20 cellular contexts compared by ENCODE assay signal in genomic region chr1:183497218-183497617, GRCh38. TPM values are rescaled to one million over a fixed set of nuclear protein-coding genes. Genes with fewer than 3 reads are reported as not detected.
A peak's percentile ranks its signal among the peaks of the same experiment; 100 is the strongest.
DNase-seq lines count a peak whose midpoint lies in the region; ATAC-seq, FAIRE-seq and TF ChIP-seq lines count a peak whose summit lies in the region.
"Had no signal": no experiment of that assay in that cellular context is flagged by ENCODE, and none has a peak within 500 bp of the region (broad histone marks: within the 10 kb centered on the region; RNA-seq: fewer than 3 reads in every experiment).

No MANE protein-coding gene starts in this region.

- no peak for ATAC-seq in activated naive CD4-positive, alpha-beta T cell treated with anti-CD3 and anti-CD28 coated beads, Interleukin-2, amount 50 U/mL, for 72 hours
- ATAC-seq in effector memory CD8-positive, alpha-beta T cell (replicated peaks) = no peak
- ATAC-seq in HG02938 (IDR thresholded peaks at IDR 0.05; ENCODE audit: unreplicated experiment) = no peak
- ATAC-seq: GM23338, HCT116 had no signal

- WGBS in trophoblast cell (ENCODE audit: extremely low coverage, insufficient coverage, insufficient read length) = no CpG with 5 or more reads among the region's 2 CpGs

- no peak overlapping the region for H2AK5ac ChIP-seq in trophoblast cell (ENCODE audit: low read length)

- intact Hi-C loops in activated T-helper 2 cell treated with anti-CD3 and anti-CD28 coated beads, Interferon-gamma antibody, Interleukin-2, Interleukin-4, amounts not matched to agents 10 μg/mL and 5 μg/mL and 100 μg/mL, durations not matched to agents 14 hours and 24 hours and 36 hours (cut with micrococcal nuclease) = no loop called here

- H3K79me1 ChIP-seq in trophoblast cell (ENCODE audit: low read length) = no peaks in the 10 kb centered on the region

- no peak overlapping the region for H3K23ac ChIP-seq in trophoblast cell (ENCODE audit: low read length)

- no peak overlapping the region for H2BK5ac ChIP-seq in trophoblast cell (ENCODE audit: low read depth, low read length, poor library complexity)

- H3K27ac ChIP-seq in trophoblast cell (ENCODE audit: low read depth, low read length) = no peak overlapping the region
- H3K27ac ChIP-seq: SK-N-MC had no signal

- H3K18ac ChIP-seq in trophoblast cell (ENCODE audit: low read length) = peak overlapping the region; percentile 59

- H3K36me3 Mint-ChIP-seq in activated naive CD4-positive, alpha-beta T cell treated with anti-CD3 and anti-CD28 coated beads, Interleukin-2, amount 50 U/mL, for 24 hours = peaks cover 4% of the 10 kb centered on the region
- H3K36me3 Mint-ChIP-seq in activated naive CD4-positive, alpha-beta T cell treated with anti-CD3 and anti-CD28 coated beads, Interleukin-2, amount 50 U/mL, for 72 hours = peaks cover 0 to 7% of the 10 kb centered on the region in 2 donors
- peaks cover 25% of the 10 kb centered on the region for H3K36me3 Mint-ChIP-seq in activated T-helper 2 cell treated with anti-CD3 and anti-CD28 coated beads, Interferon-gamma antibody, Interleukin-2, Interleukin-4, amounts not matched to agents 10 μg/mL and 5 μg/mL and 100 μg/mL, durations not matched to agents 14 hours and 24 hours and 36 hours (ENCODE audit: low read depth)
- H3K36me3 Mint-ChIP-seq in effector memory CD8-positive, alpha-beta T cell (ENCODE audit: insufficient read depth) = no peaks in the 10 kb centered on the region

- no peak overlapping the region for H4K12ac ChIP-seq in trophoblast cell (ENCODE audit: low read depth, low read length)

- peaks cover 0 to 2% of the 10 kb centered on the region in 2 experiments for H3K4me1 ChIP-seq in trophoblast cell (ENCODE audit: control insufficient read depth in 1 of 2, insufficient read depth in 2 of 2, low read length in 2 of 2)

- H3K79me2 ChIP-seq in trophoblast cell (ENCODE audit: control insufficient read depth, insufficient read depth, low read length, poor library complexity) = peaks cover 6% of the 10 kb centered on the region

- no peak for DNase-seq in activated naive CD4-positive, alpha-beta T cell treated with anti-CD3 and anti-CD28 coated beads, Interleukin-2, amount 50 U/mL, for 72 hours (ENCODE audit: low spot score in 2 of 2)
- DNase-seq in D721Med (ENCODE audit: insufficient read length, low spot score) (no peak), trophoblast cell (no peak)
- DNase-seq in activated T-helper 2 cell treated with anti-CD3 and anti-CD28 coated beads, Interferon-gamma antibody, Interleukin-2, Interleukin-4, amounts not matched to agents 10 μg/mL and 5 μg/mL and 100 μg/mL, durations not matched to agents 14 hours and 24 hours and 36 hours (ENCODE audit: low spot score) = no peak
- DNase-seq in effector memory CD8-positive, alpha-beta T cell = no peak
- DNase-seq: C1 segment of cervical spinal cord, COR-L47, NCI-H1105, NCI-H1694 treated with DMSO at 0.1 percent for 48 hours, NCI-H510A, NCI-H774, OCI-M1, Right ventricle myocardium superior had no signal

- peaks cover 85% of the 10 kb centered on the region for H3K4me1 Mint-ChIP-seq in activated naive CD4-positive, alpha-beta T cell treated with anti-CD3 and anti-CD28 coated beads, Interleukin-2, amount 50 U/mL, for 24 hours
- peaks cover 35% of the 10 kb centered on the region for H3K4me1 Mint-ChIP-seq in activated T-helper 2 cell treated with anti-CD3 and anti-CD28 coated beads, Interferon-gamma antibody, Interleukin-2, Interleukin-4, amounts not matched to agents 10 μg/mL and 5 μg/mL and 100 μg/mL, durations not matched to agents 14 hours and 24 hours and 36 hours (ENCODE audit: low read depth)
- peaks cover 31 to 55% of the 10 kb centered on the region in 2 donors for H3K4me1 Mint-ChIP-seq in effector memory CD8-positive, alpha-beta T cell (ENCODE audit: low read depth in 2 of 2)

- H2BK12ac ChIP-seq in trophoblast cell (ENCODE audit: low read length) = no peak overlapping the region

- no peak overlapping the region for H2BK120ac ChIP-seq in trophoblast cell (ENCODE audit: insufficient read depth, low read length, poor library complexity)

- no peak overlapping the region for H3K4me3 ChIP-seq in trophoblast cell (ENCODE audit: low read depth, low read length)
- H3K4me3 ChIP-seq: GM23338, SK-N-MC had no signal

- peak overlapping the region; percentile 42 for H3K4me3 Mint-ChIP-seq in activated naive CD4-positive, alpha-beta T cell treated with anti-CD3 and anti-CD28 coated beads, Interleukin-2, amount 50 U/mL, for 24 hours
- no peak overlapping the region for H3K4me3 Mint-ChIP-seq in activated T-helper 2 cell treated with anti-CD3 and anti-CD28 coated beads, Interferon-gamma antibody, Interleukin-2, Interleukin-4, amounts not matched to agents 10 μg/mL and 5 μg/mL and 100 μg/mL, durations not matched to agents 14 hours and 24 hours and 36 hours (ENCODE audit: low read depth)
- H3K4me3 Mint-ChIP-seq in effector memory CD8-positive, alpha-beta T cell = no peak overlapping the region
- H3K4me3 Mint-ChIP-seq: GM23338 had no signal

- H3K4ac ChIP-seq in trophoblast cell (ENCODE audit: low read depth, low read length) = peak overlapping the region; percentile 93

- no peak overlapping the region for H4K8ac ChIP-seq in trophoblast cell (ENCODE audit: low read depth, low read length)

- no peaks in the 10 kb centered on the region for H3K9me3 Mint-ChIP-seq in activated naive CD4-positive, alpha-beta T cell treated with anti-CD3 and anti-CD28 coated beads, Interleukin-2, amount 50 U/mL, for 24 hours
- no peaks in the 10 kb centered on the region for H3K9me3 Mint-ChIP-seq in activated naive CD4-positive, alpha-beta T cell treated with anti-CD3 and anti-CD28 coated beads, Interleukin-2, amount 50 U/mL, for 72 hours
- peaks cover 4% of the 10 kb centered on the region for H3K9me3 Mint-ChIP-seq in activated T-helper 2 cell treated with anti-CD3 and anti-CD28 coated beads, Interferon-gamma antibody, Interleukin-2, Interleukin-4, amounts not matched to agents 10 μg/mL and 5 μg/mL and 100 μg/mL, durations not matched to agents 14 hours and 24 hours and 36 hours
- H3K9me3 Mint-ChIP-seq in effector memory CD8-positive, alpha-beta T cell = no peaks in the 10 kb centered on the region
- H3K9me3 Mint-ChIP-seq: GM23338 had no signal

- no peaks in the 10 kb centered on the region for H3K36me3 ChIP-seq in trophoblast cell (ENCODE audit: control insufficient read depth in 1 of 2, insufficient read depth in 2 of 2, low read length in 2 of 2)

- H3K9ac ChIP-seq in trophoblast cell (ENCODE audit: low read length) = no peak overlapping the region

- H4K91ac ChIP-seq in trophoblast cell (ENCODE audit: low read depth, low read length) = no peak overlapping the region

- no peaks in the 10 kb centered on the region for H3K27me3 ChIP-seq in trophoblast cell (ENCODE audit: insufficient read depth, low read length)

- H3K27me3 Mint-ChIP-seq in activated naive CD4-positive, alpha-beta T cell treated with anti-CD3 and anti-CD28 coated beads, Interleukin-2, amount 50 U/mL, for 24 hours = no peaks in the 10 kb centered on the region
- no peaks in the 10 kb centered on the region for H3K27me3 Mint-ChIP-seq in activated T-helper 2 cell treated with anti-CD3 and anti-CD28 coated beads, Interferon-gamma antibody, Interleukin-2, Interleukin-4, amounts not matched to agents 10 μg/mL and 5 μg/mL and 100 μg/mL, durations not matched to agents 14 hours and 24 hours and 36 hours (ENCODE audit: low read depth)
- H3K27me3 Mint-ChIP-seq in effector memory CD8-positive, alpha-beta T cell = no peaks in the 10 kb centered on the region

- no peak overlapping the region for H3K4me2 ChIP-seq in trophoblast cell (ENCODE audit: low read length)
- H3K4me2 ChIP-seq: GM23338 had no signal

- no peaks in the 10 kb centered on the region for H3K9me3 ChIP-seq in trophoblast cell (ENCODE audit: insufficient read depth, low read depth, low read length)

- H3K14ac ChIP-seq in trophoblast cell (ENCODE audit: low read length) = no peak overlapping the region

- H2AFZ ChIP-seq in trophoblast cell (ENCODE audit: insufficient read depth, low read length, poor library complexity) = no peak overlapping the region
- H2AFZ ChIP-seq: GM23338 had no signal

- peak overlapping the region; percentile 35 for H3K27ac Mint-ChIP-seq in activated naive CD4-positive, alpha-beta T cell treated with anti-CD3 and anti-CD28 coated beads, Interleukin-2, amount 50 U/mL, for 24 hours
- H3K27ac Mint-ChIP-seq in activated naive CD4-positive, alpha-beta T cell treated with anti-CD3 and anti-CD28 coated beads, Interleukin-2, amount 50 U/mL, for 72 hours = no peak overlapping the region
- peak overlapping the region; percentile 38 for H3K27ac Mint-ChIP-seq in activated T-helper 2 cell treated with anti-CD3 and anti-CD28 coated beads, Interferon-gamma antibody, Interleukin-2, Interleukin-4, amounts not matched to agents 10 μg/mL and 5 μg/mL and 100 μg/mL, durations not matched to agents 14 hours and 24 hours and 36 hours
- no peak overlapping the region for H3K27ac Mint-ChIP-seq in effector memory CD8-positive, alpha-beta T cell
- H3K27ac Mint-ChIP-seq: GM23338 had no signal

- TF ChIP-seq CTCF in D721Med (IDR thresholded peaks at IDR 0.05; ENCODE audit: insufficient read depth, missing control alignments) = no peak

- peak; percentile 6 for FAIRE-seq in D721Med (lab: Jason Lieb, UNC)
- FAIRE-seq: G401.6, GM19239 had no signal

RNA-seq across cellular contexts. Expression of gene SMG7, which starts 24.9 kb away (rescaled TPM):
- total RNA-seq in activated naive CD4-positive, alpha-beta T cell treated with anti-CD3 and anti-CD28 coated beads, Interleukin-2, amount 50 U/mL, for 72 hours = 10 to 100 TPM; 60.9 to 63.4 TPM
- total RNA-seq in activated T-helper 2 cell treated with anti-CD3 and anti-CD28 coated beads, Interferon-gamma antibody, Interleukin-2, Interleukin-4, amounts not matched to agents 10 μg/mL and 5 μg/mL and 100 μg/mL, durations not matched to agents 14 hours and 24 hours and 36 hours = 63.3 and 65.0 TPM in 2 replicates
- 104 and 105 TPM in 2 replicates for polyA plus RNA-seq in trophoblast cell (2013)

Comparison
In these comparisons a context has a peak if more than half of its experiments do, and no peak if none do; other contexts are left out.
1. H3K27ac Mint-ChIP-seq: peak in activated naive CD4-positive, alpha-beta T cell treated with anti-CD3 and anti-CD28 coated beads, Interleukin-2, amount 50 U/mL, for 24 hours (single experiment) and activated T-helper 2 cell treated with anti-CD3 and anti-CD28 coated beads, Interferon-gamma antibody, Interleukin-2, Interleukin-4, amounts not matched to agents 10 μg/mL and 5 μg/mL and 100 μg/mL, durations not matched to agents 14 hours and 24 hours and 36 hours (single experiment); none in activated naive CD4-positive, alpha-beta T cell treated with anti-CD3 and anti-CD28 coated beads, Interleukin-2, amount 50 U/mL, for 72 hours (0 of 2) and effector memory CD8-positive, alpha-beta T cell (0 of 2).